Comparison of ENCODE assay signal across 24 cellular contexts in genomic region chr4:17708992-17709759, GRCh38.
"Had no signal": no experiment of that assay in that cellular context is flagged by ENCODE, and none has a peak within 500 bp of the region (broad histone marks: within the 10 kb centered on the region; RNA-seq: fewer than 3 reads in every experiment).

No MANE protein-coding gene starts in this region.

- H3K36me3 Mint-ChIP-seq: activated naive CD4-positive, alpha-beta T cell treated with anti-CD3 and anti-CD28 coated beads, Interleukin-2, amount 10 ng/mL, durations not matched to agents 7 days and 5 days; brain had no signal

- ATAC-seq: activated CD8-positive, alpha-beta T cell treated with anti-CD3 and anti-CD28 coated beads, Interleukin-2, amount 10 ng/mL, durations not matched to agents 7 days and 5 days; activated naive CD8-positive, alpha-beta T cell treated with anti-CD3 and anti-CD28 coated beads, Interleukin-2, amount 50 U/mL, for 24 hours; foreskin keratinocyte; left colon; stimulated activated naive CD8-positive, alpha-beta T cell treated with anti-CD3 and anti-CD28 coated beads, Interleukin-15, Interleukin-2, amounts not matched to agents 100 U/mL and 50 U/mL, for 24 hours had no signal

- H3K27ac Mint-ChIP-seq: activated CD4-positive, alpha-beta T cell treated with anti-CD3 and anti-CD28 coated beads, Interleukin-2, amount 10 ng/mL, durations not matched to agents 7 days and 5 days; activated CD8-positive, alpha-beta T cell treated with anti-CD3 and anti-CD28 coated beads, Interleukin-2, amount 10 ng/mL, durations not matched to agents 7 days and 5 days; activated naive CD4-positive, alpha-beta T cell treated with anti-CD3 and anti-CD28 coated beads, Interleukin-2, amount 10 ng/mL, durations not matched to agents 7 days and 5 days; activated naive CD8-positive, alpha-beta T cell treated with anti-CD3 and anti-CD28 coated beads, Interleukin-2, amount 50 U/mL, for 24 hours; T-helper 2 cell treated with Interferon-gamma antibody and Interleukin-4, amounts not matched to agents 5 μg/mL and 100 μg/mL, for 36 hours had no signal

- H3K4me3 Mint-ChIP-seq: activated CD4-positive, alpha-beta T cell treated with anti-CD3 and anti-CD28 coated beads, Interleukin-2, amount 10 ng/mL, durations not matched to agents 7 days and 5 days; activated CD8-positive, alpha-beta T cell treated with anti-CD3 and anti-CD28 coated beads, Interleukin-2, amount 10 ng/mL, durations not matched to agents 7 days and 5 days; activated naive CD4-positive, alpha-beta T cell treated with anti-CD3 and anti-CD28 coated beads, Interleukin-2, amount 10 ng/mL, durations not matched to agents 7 days and 5 days; activated naive CD8-positive, alpha-beta T cell treated with anti-CD3 and anti-CD28 coated beads, Interleukin-2, amount 50 U/mL, for 24 hours; brain; T-helper 2 cell treated with Interferon-gamma antibody and Interleukin-4, amounts not matched to agents 5 μg/mL and 100 μg/mL, for 36 hours had no signal

- H3K4me1 ChIP-seq: foreskin keratinocyte, prostate gland, right atrium auricular region, tibial nerve had no signal

- H3K4me3 ChIP-seq: dorsolateral prefrontal cortex, hepatocyte, lung, prostate gland, right atrium auricular region, skin epidermis, tibial nerve had no signal

- H3K4me2 ChIP-seq: hepatocyte had no signal

- H3K9me3 Mint-ChIP-seq: activated CD4-positive, alpha-beta T cell treated with anti-CD3 and anti-CD28 coated beads, Interleukin-2, amount 10 ng/mL, durations not matched to agents 7 days and 5 days; activated naive CD4-positive, alpha-beta T cell treated with anti-CD3 and anti-CD28 coated beads, Interleukin-2, amount 10 ng/mL, durations not matched to agents 7 days and 5 days; activated naive CD8-positive, alpha-beta T cell treated with anti-CD3 and anti-CD28 coated beads, Interleukin-2, amount 50 U/mL, for 24 hours; T-helper 2 cell treated with Interferon-gamma antibody and Interleukin-4, amounts not matched to agents 5 μg/mL and 100 μg/mL, for 36 hours had no signal

- H3K36me3 ChIP-seq: prostate gland, right atrium auricular region, tibial nerve had no signal

- H3K4me1 Mint-ChIP-seq: activated CD4-positive, alpha-beta T cell treated with anti-CD3 and anti-CD28 coated beads, Interleukin-2, amount 10 ng/mL, durations not matched to agents 7 days and 5 days; activated naive CD4-positive, alpha-beta T cell treated with anti-CD3 and anti-CD28 coated beads, Interleukin-2, amount 10 ng/mL, durations not matched to agents 7 days and 5 days; activated naive CD8-positive, alpha-beta T cell treated with anti-CD3 and anti-CD28 coated beads, Interleukin-2, amount 50 U/mL, for 24 hours; brain had no signal

- H3K79me2 ChIP-seq: hepatocyte had no signal

- H3K27ac ChIP-seq: dorsolateral prefrontal cortex, foreskin keratinocyte, hepatocyte, prostate gland, right atrium auricular region, skin epidermis, tibial nerve had no signal

- H3K27me3 Mint-ChIP-seq: activated CD4-positive, alpha-beta T cell treated with anti-CD3 and anti-CD28 coated beads, Interleukin-2, amount 10 ng/mL, durations not matched to agents 7 days and 5 days; brain had no signal

- H3K9me3 ChIP-seq: prostate gland, right atrium auricular region, tibial nerve had no signal

- DNase-seq: activated CD4-positive, alpha-beta T cell treated with anti-CD3 and anti-CD28 coated beads, Interleukin-2, amount 10 ng/mL, durations not matched to agents 7 days and 5 days; activated CD4-positive, CD25-positive, alpha-beta regulatory T cell; activated CD8-positive, alpha-beta memory T cell treated with anti-CD3 and anti-CD28 coated beads, Interleukin-2, amount 50 U/mL, for 48 hours; activated CD8-positive, alpha-beta T cell treated with anti-CD3 and anti-CD28 coated beads, Interleukin-2, amount 10 ng/mL, durations not matched to agents 7 days and 5 days; activated effector memory CD4-positive, alpha-beta T cell treated with Interleukin-2 at 50 U/mL for 16 hours; activated naive CD4-positive, alpha-beta T cell treated with anti-CD3 and anti-CD28 coated beads, Interleukin-2, amount 10 ng/mL, durations not matched to agents 7 days and 5 days; activated naive CD8-positive, alpha-beta T cell treated with anti-CD3 and anti-CD28 coated beads, Interleukin-2, amount 50 U/mL, for 24 hours; activated T-cell treated with anti-CD3 and anti-CD28 coated beads, Interleukin-2, amount 50 U/mL, for 48 hours; anterior cingulate cortex; central memory CD4-positive, alpha-beta T cell; dorsolateral prefrontal cortex; foreskin keratinocyte; left colon; stimulated activated naive CD8-positive, alpha-beta T cell treated with anti-CD3 and anti-CD28 coated beads, Interleukin-15, Interleukin-2, amounts not matched to agents 100 U/mL and 50 U/mL, for 24 hours; substantia nigra; SW 1271 had no signal

- H3K27me3 ChIP-seq: dorsolateral prefrontal cortex, foreskin keratinocyte, right atrium auricular region, tibial nerve had no signal
